Comparison of ENCODE assay signal across 17 cellular contexts in genomic region chr11:1349074-1349931, GRCh38. TPM values are rescaled to one million over a fixed set of nuclear protein-coding genes. Genes with fewer than 3 reads are reported as not detected.
"Had no signal": no experiment of that assay in that cellular context is flagged by ENCODE, and none has a peak within 500 bp of the region (broad histone marks: within the 10 kb centered on the region; RNA-seq: fewer than 3 reads in every experiment).

No MANE protein-coding gene starts in this region.

- H3K4me1 Mint-ChIP-seq: activated CD4-positive, alpha-beta T cell treated with anti-CD3 and anti-CD28 coated beads, Interleukin-2, amount 10 ng/mL, durations not matched to agents 7 days and 5 days; activated T-helper 17 cell treated with anti-CD3 and anti-CD28 coated beads, Interleukin-2, amount 50 U/mL, for 72 hours had no signal

- H3K4me2 ChIP-seq: hepatocyte had no signal

- H3K4me3 ChIP-seq: adrenal gland, hepatocyte, ovary, skin epidermis, thyroid gland had no signal

- H2AFZ ChIP-seq: hepatocyte had no signal

- H3K79me2 ChIP-seq: hepatocyte had no signal

- H3K27ac ChIP-seq: adrenal gland, epithelial cell of prostate, hepatocyte, ovary, skin epidermis, thyroid gland had no signal

- H3K27me3 ChIP-seq: adrenal gland, hepatocyte, ovary, thyroid gland had no signal

- H3K27me3 Mint-ChIP-seq: activated CD4-positive, alpha-beta T cell treated with anti-CD3 and anti-CD28 coated beads, Interleukin-2, amount 10 ng/mL, durations not matched to agents 7 days and 5 days; activated T-helper 17 cell treated with anti-CD3 and anti-CD28 coated beads, Interleukin-2, amount 50 U/mL, for 72 hours had no signal

- H3K9me3 Mint-ChIP-seq: activated CD4-positive, alpha-beta T cell treated with anti-CD3 and anti-CD28 coated beads, Interleukin-2, amount 10 ng/mL, durations not matched to agents 7 days and 5 days; activated T-helper 17 cell treated with anti-CD3 and anti-CD28 coated beads, Interleukin-2, amount 50 U/mL, for 72 hours; natural killer cell treated with Interleukin-12 subunit alpha and Interleukin-12 subunit beta and Interleukin-15 and Interleukin-18, amount 100 ng/mL, for 72 hours had no signal

- DNase-seq: activated CD4-positive, alpha-beta T cell treated with anti-CD3 and anti-CD28 coated beads, Interleukin-2, amount 10 ng/mL, durations not matched to agents 7 days and 5 days; activated naive CD4-positive, alpha-beta T cell treated with anti-CD3 and anti-CD28 coated beads, Interleukin-2, amount 50 U/mL, for 16 hours; activated T-cell treated with anti-CD3 and anti-CD28 coated beads for 4 hours; adrenal gland; central memory CD4-positive, alpha-beta T cell; cortex of kidney; effector memory CD4-positive, alpha-beta T cell; mammary epithelial cell; T-helper 1 cell; thyroid gland had no signal

- H3K4me1 ChIP-seq: adrenal gland, thyroid gland had no signal

- H3K36me3 Mint-ChIP-seq: natural killer cell treated with Interleukin-12 subunit alpha and Interleukin-12 subunit beta and Interleukin-15 and Interleukin-18, amount 100 ng/mL, for 72 hours had no signal

- H3K4me3 Mint-ChIP-seq: activated CD4-positive, alpha-beta T cell treated with anti-CD3 and anti-CD28 coated beads, Interleukin-2, amount 10 ng/mL, durations not matched to agents 7 days and 5 days; activated T-helper 17 cell treated with anti-CD3 and anti-CD28 coated beads, Interleukin-2, amount 50 U/mL, for 72 hours; natural killer cell treated with Interleukin-12 subunit alpha and Interleukin-12 subunit beta and Interleukin-15 and Interleukin-18, amount 100 ng/mL, for 72 hours had no signal

- H3K9me3 ChIP-seq: adrenal gland, ovary, thyroid gland had no signal

- ATAC-seq: activated T-helper 17 cell treated with anti-CD3 and anti-CD28 coated beads, Interleukin-2, amount 50 U/mL, for 72 hours; left colon; natural killer cell treated with Interleukin-12 subunit alpha and Interleukin-12 subunit beta and Interleukin-15 and Interleukin-18, amount 100 ng/mL, for 72 hours had no signal

- H3K36me3 ChIP-seq: adrenal gland, ovary, thyroid gland had no signal

- H3K27ac Mint-ChIP-seq: activated CD4-positive, alpha-beta T cell treated with anti-CD3 and anti-CD28 coated beads, Interleukin-2, amount 10 ng/mL, durations not matched to agents 7 days and 5 days; activated T-helper 17 cell treated with anti-CD3 and anti-CD28 coated beads, Interleukin-2, amount 50 U/mL, for 72 hours; natural killer cell treated with Interleukin-12 subunit alpha and Interleukin-12 subunit beta and Interleukin-15 and Interleukin-18, amount 100 ng/mL, for 72 hours had no signal

RNA-seq across cellular contexts. Expression of gene BRSK2, which starts 40.4 kb away (rescaled TPM):
- total RNA-seq: activated CD4-positive, alpha-beta T cell treated with anti-CD3 and anti-CD28 coated beads, Interleukin-2, amount 10 ng/mL, durations not matched to agents 7 days and 5 days had no signal
